21 cellular contexts compared by ENCODE assay signal in genomic region chr15:51302480-51302879, GRCh38.
"Had no signal": no experiment of that assay in that cellular context is flagged by ENCODE, and none has a peak within 500 bp of the region (broad histone marks: within the 10 kb centered on the region; RNA-seq: fewer than 3 reads in every experiment).

No MANE protein-coding gene starts in this region.

- DNase-seq: colonic mucosa; effector CD4-positive, alpha-beta T cell; endodermal cell; erythroblast; foreskin melanocyte; heart left ventricle; hippocampal formation; islet precursor cell; mucosa of descending colon; naive thymus-derived CD8-positive, alpha-beta T cell; posterior cingulate gyrus; spleen; stimulated activated CD4-positive, alpha-beta T cell treated with anti-CD3 and anti-CD28 coated beads, Interleukin-2, amount 100 ng/mL, for 24 hours; stimulated activated CD4-positive, alpha-beta T cell treated with anti-CD3 and anti-CD28 coated beads, Interleukin-4, amount 100 ng/mL, for 4 hours; stimulated activated naive CD4-positive, alpha-beta T cell; stomach; substantia nigra; transverse colon had no signal

- H3K27me3 ChIP-seq: colonic mucosa, heart left ventricle, neutrophil, stomach, transverse colon had no signal

- H3K36me3 ChIP-seq: colonic mucosa, heart left ventricle, neutrophil, spleen, stomach, thoracic aorta, transverse colon had no signal

- H3K4me3 ChIP-seq: colonic mucosa, heart left ventricle, mucosa of descending colon, spleen, stomach, thoracic aorta, transverse colon had no signal

- H3K27ac ChIP-seq: colonic mucosa, heart left ventricle, neutrophil, spleen, stomach, thoracic aorta, transverse colon had no signal

- FAIRE-seq: endothelial cell of umbilical vein had no signal
